In genomic region chrX:41734530-41734929, GRCh38 we compare ENCODE assay signal across 8 cellular contexts. TPM values are rescaled to one million over a fixed set of nuclear protein-coding genes. Genes with fewer than 3 reads are reported as not detected.
A peak's percentile ranks its signal among the peaks of the same experiment; 100 is the strongest.
DNase-seq lines count a peak whose midpoint lies in the region; ATAC-seq, FAIRE-seq and TF ChIP-seq lines count a peak whose summit lies in the region.

No MANE protein-coding gene starts in this region.

- no peaks in the 10 kb centered on the region for H3K36me3 Mint-ChIP-seq in activated CD4-positive, alpha-beta T cell treated with anti-CD3 and anti-CD28 coated beads, Interleukin-2, amount 10 ng/mL, durations not matched to agents 24 days and 14 days (ENCODE audit: low read depth)
- H3K36me3 Mint-ChIP-seq in natural killer cell treated with Interleukin-12 subunit alpha and Interleukin-12 subunit beta and Interleukin-15 and Interleukin-18, amount 100 ng/mL, for 72 hours, result peaks cover 4% of the 10 kb centered on the region

- CTCF ChIA-PET in GM12878 (lab: Yijun Ruan, JAX), result interaction anchor here (1.2 kb wide), 1 partner anchor 11 kb away, joined by 5 read pairs; the partner anchor contains the start of gene GPR82

- no peak overlapping the region for H3K4me3 ChIP-seq in GM12878

- H3K27me3 ChIP-seq in GM12878 (replicated peaks in 1 of 2; ENCODE audit: control insufficient read depth in 2 of 2, insufficient read depth in 2 of 2, low read length in 1 of 2), result no peaks in the 10 kb centered on the region

- no peaks in the 10 kb centered on the region for H3K9me3 ChIP-seq in GM12878 (replicated peaks; ENCODE audit: control insufficient read depth, insufficient read depth, low read length)

- no peak for TF ChIP-seq POLR2A in GM12878 (IDR thresholded peaks at IDR 0.05; ENCODE audit: low read depth, low read length)

- H3K27me3 Mint-ChIP-seq in activated CD4-positive, alpha-beta T cell treated with anti-CD3 and anti-CD28 coated beads, Interleukin-2, amount 10 ng/mL, durations not matched to agents 24 days and 14 days, result no peaks in the 10 kb centered on the region
- H3K27me3 Mint-ChIP-seq in natural killer cell treated with Interleukin-12 subunit alpha and Interleukin-12 subunit beta and Interleukin-15 and Interleukin-18, amount 100 ng/mL, for 72 hours, result peaks cover 0 to 14% of the 10 kb centered on the region in 2 donors

- SMC1A ChIA-PET in GM12878 (lab: Charles Lee; ENCODE audit: uncharacterized antibody, unreplicated experiment), result no interaction called here

- DNase-seq in activated CD4-positive, alpha-beta T cell treated with anti-CD3 and anti-CD28 coated beads, Interleukin-2, amount 10 ng/mL, durations not matched to agents 24 days and 14 days, result peak; percentile 58
- no peak for DNase-seq in activated CD4-positive, alpha-beta T cell treated with anti-CD3 and anti-CD28 coated beads, Interleukin-2, amount 50 U/mL, for 1 hour
- peak; percentile 12 for DNase-seq in MV-4-11 (lab: John Stamatoyannopoulos, UW)
- no peak for DNase-seq in GM12878 (ENCODE audit: low read depth, low spot score)
- no peak for DNase-seq in natural killer cell treated with Interleukin-12 subunit alpha and Interleukin-12 subunit beta and Interleukin-15 and Interleukin-18, amount 100 ng/mL, for 72 hours (ENCODE audit: low spot score)
- DNase-seq in stimulated activated CD4-positive, alpha-beta T cell treated with anti-CD3 and anti-CD28 coated beads, Interleukin-1b, Interleukin-23, amount 100 ng/mL, for 48 hours, result no peak

- H3K9me3 Mint-ChIP-seq in activated CD4-positive, alpha-beta T cell treated with anti-CD3 and anti-CD28 coated beads, Interleukin-2, amount 10 ng/mL, durations not matched to agents 24 days and 14 days, result no peaks in the 10 kb centered on the region
- no peaks in the 10 kb centered on the region for H3K9me3 Mint-ChIP-seq in natural killer cell treated with Interleukin-12 subunit alpha and Interleukin-12 subunit beta and Interleukin-15 and Interleukin-18, amount 100 ng/mL, for 72 hours

- H3K79me2 ChIP-seq in GM12878 (ENCODE audit: control insufficient read depth, insufficient read depth, low read length), result no peaks in the 10 kb centered on the region

- H3K27ac Mint-ChIP-seq in activated CD4-positive, alpha-beta T cell treated with anti-CD3 and anti-CD28 coated beads, Interleukin-2, amount 10 ng/mL, durations not matched to agents 24 days and 14 days, result peak overlapping the region; percentile 85
- peak overlapping the region; percentile 73 to 85 for H3K27ac Mint-ChIP-seq in natural killer cell treated with Interleukin-12 subunit alpha and Interleukin-12 subunit beta and Interleukin-15 and Interleukin-18, amount 100 ng/mL, for 72 hours

- peaks cover 10% of the 10 kb centered on the region for H3K4me1 ChIP-seq in GM12878 (ENCODE audit: control insufficient read depth, insufficient read depth, low read length)

- FAIRE-seq in GM12878 (lab: Jason Lieb, UNC), result no peak

- ATAC-seq in GM12878 (peak; percentile 63), HG02610 (IDR thresholded peaks at IDR 0.05; ENCODE audit: unreplicated experiment) (no peak), GM21786 (IDR thresholded peaks at IDR 0.05; ENCODE audit: unreplicated experiment) (no peak)
- peak in 1 of 2 donors; percentile 34 for ATAC-seq in natural killer cell treated with Interleukin-12 subunit alpha and Interleukin-12 subunit beta and Interleukin-15 and Interleukin-18, amount 100 ng/mL, for 72 hours

- intact Hi-C loops in activated CD4-positive, alpha-beta T cell treated with anti-CD3 and anti-CD28 coated beads, Interleukin-2, amount 10 ng/mL, durations not matched to agents 24 days and 14 days (cut with micrococcal nuclease), result loop anchor here (1.0 to 10.0 kb wide), 5 partner anchors 47 to 460 kb away; partner anchors contain the start of genes GPR34 and NYX
- intact Hi-C loops in GM12878 (cut with micrococcal nuclease; ENCODE audit: unreplicated experiment), result loop anchor here (1.0 to 10.0 kb wide), 4 partner anchors 14 to 400 kb away; partner anchors contain the start of gene DDX3X

- TF ChIP-seq RAD21 in GM12878 (IDR thresholded peaks at IDR 0.05; ENCODE audit: insufficient read depth, low read depth, low read length), result peak; percentile 62

- POLR2A ChIA-PET in GM12878 (lab: Charles Lee), result no interaction called here

- RAD21 ChIA-PET in GM12878 (lab: Charles Lee; ENCODE audit: unreplicated experiment), result no interaction called here

- no peak overlapping the region for H2AFZ ChIP-seq in GM12878 (ENCODE audit: control insufficient read depth, low read depth, low read length)

- WGBS in GM12878 (ENCODE audit: insufficient coverage, insufficient replicate concordance, low lambda C conversion rate, missing lambda C conversion rate), result 0% methylated on average over 1 of the region's 1 CpG

- BruUV-seq in GM12878 (replicated peaks; lab: Mats Ljungman, UMichigan), result no TSS peak

- in situ Hi-C loops in GM12878 (cut with MboI), result no loop called here

- peak; percentile 38 to 50 (median 46); a peak in 5 of 6 replicates for TF ChIP-seq CTCF in GM12878 (IDR thresholded peaks at IDR 0.05 in 2 of 3, conservative IDR thresholded peaks at IDR 0.05 in 1 of 3; ENCODE audit: control insufficient read depth in 2 of 3, extremely low read depth in 1 of 3, insufficient read depth in 1 of 3, low read depth in 3 of 3, low read length in 3 of 3)

- TF ChIP-seq EP300 in GM12878 (IDR thresholded peaks at IDR 0.05; ENCODE audit: borderline replicate concordance in 1 of 2, control insufficient read depth in 1 of 2, low read depth in 2 of 2, low read length in 2 of 2), result no peak

- H3K4me2 ChIP-seq in GM12878 (ENCODE audit: control insufficient read depth, insufficient read depth), result peak overlapping the region; percentile 56

- no peaks in the 10 kb centered on the region for H3K36me3 ChIP-seq in GM12878 (ENCODE audit: control insufficient read depth in 2 of 2, insufficient read depth in 2 of 2, low read length in 1 of 2)

- no peaks in the 10 kb centered on the region for H4K20me1 ChIP-seq in GM12878 (ENCODE audit: control insufficient read depth, insufficient read depth)

- H3K9ac ChIP-seq in GM12878 (ENCODE audit: control insufficient read depth, insufficient read depth, low read length), result no peak overlapping the region

- peak overlapping the region; percentile 34 for H3K4me3 Mint-ChIP-seq in activated CD4-positive, alpha-beta T cell treated with anti-CD3 and anti-CD28 coated beads, Interleukin-2, amount 10 ng/mL, durations not matched to agents 24 days and 14 days
- H3K4me3 Mint-ChIP-seq in natural killer cell treated with Interleukin-12 subunit alpha and Interleukin-12 subunit beta and Interleukin-15 and Interleukin-18, amount 100 ng/mL, for 72 hours, result peak overlapping the region; percentile 94

- H3K4me1 Mint-ChIP-seq in activated CD4-positive, alpha-beta T cell treated with anti-CD3 and anti-CD28 coated beads, Interleukin-2, amount 10 ng/mL, durations not matched to agents 24 days and 14 days, result peaks cover 25% of the 10 kb centered on the region
- H3K4me1 Mint-ChIP-seq in natural killer cell treated with Interleukin-12 subunit alpha and Interleukin-12 subunit beta and Interleukin-15 and Interleukin-18, amount 100 ng/mL, for 72 hours (ENCODE audit: low read depth in 2 of 2), result peaks cover 25 to 32% of the 10 kb centered on the region in 2 donors

- peak overlapping the region; percentile 28; the same call in 1 of the 2 replicates for H3K27ac ChIP-seq in GM12878 (ENCODE audit: control insufficient read depth, insufficient read depth)

RNA-seq across cellular contexts. Expression of gene GPR82, which starts 10.5 kb away (rescaled TPM):
- total RNA-seq in activated CD4-positive, alpha-beta T cell treated with anti-CD3 and anti-CD28 coated beads, Interleukin-2, amount 10 ng/mL, durations not matched to agents 24 days and 14 days, result not detected in 2 replicates
- total RNA-seq in GM12878 (2013; cell fraction: nucleolus; rRNA removed), result 0.25 TPM in 1 of 2 replicates, not detected in the other
- total RNA-seq in GM12878 (2014; rRNA removed) (0.60 and 0.68 TPM in 2 replicates), GM12878 (2014; rRNA removed; fragmentation: Illumina TruSeq; extraction: Trizol) (0.55 and 0.81 TPM in 2 replicates), GM12878 (2021) (0.13 and 0.28 TPM in 2 replicates)
- polyA plus RNA-seq in GM12878 (2011; ENCODE audit: low read depth), result 0.13 TPM
- polyA plus RNA-seq in GM12878 (2011; rRNA removed) (1.7 and 2.3 TPM in 2 replicates), GM12878 (2014; fragmentation: Illumina TruSeq; extraction: Trizol) (0.57 and 0.65 TPM in 2 replicates), GM12878 (2014; fragmentation: Nextera tagmentation; extraction: Ambion mirVana) (1 to 10 TPM in 1 of 2 experiments, under 1 TPM in 1; 0.47 to 1.1 TPM), GM12878 (2014; rRNA removed) (0.23 and 0.46 TPM in 2 replicates), GM12878 (2016; fragmentation: Nextera tagmentation; extraction: Ambion mirVana) (under 1 TPM; 0.26 to 0.42 TPM)
- polyA plus RNA-seq in GM12878 (2011; cell fraction: cytosol; rRNA removed), result 0.59 and 0.67 TPM in 2 replicates
- polyA plus RNA-seq in GM12878 (2011; cell fraction: nucleus; rRNA removed), result 0.25 and 0.28 TPM in 2 replicates
- 0.28 and 0.35 TPM in 2 replicates for polyA plus RNA-seq in GM12878 (2012)
- 0.72 and 1.3 TPM in 2 replicates for polyA minus RNA-seq in GM12878 (2011; rRNA and poly(A)+ RNA removed)
- polyA minus RNA-seq in GM12878 (2011; cell fraction: cytosol; rRNA and poly(A)+ RNA removed), result 0.67 and 0.73 TPM in 2 replicates
- polyA minus RNA-seq in GM12878 (2011; cell fraction: nucleus; rRNA and poly(A)+ RNA removed), result 0.24 and 1.1 TPM in 2 replicates
- total RNA-seq in natural killer cell treated with Interleukin-12 subunit alpha and Interleukin-12 subunit beta and Interleukin-15 and Interleukin-18, amount 100 ng/mL, for 72 hours, result 1 to 10 TPM in 1 of 2 donors, under 1 TPM in 1; 0.33 to 1.9 TPM

RNA-seq across cellular contexts. Expression of gene GPR34, which starts 45.8 kb away (rescaled TPM):
- total RNA-seq in activated CD4-positive, alpha-beta T cell treated with anti-CD3 and anti-CD28 coated beads, Interleukin-2, amount 10 ng/mL, durations not matched to agents 24 days and 14 days, result 0.16 and 0.43 TPM in 2 replicates
- total RNA-seq in GM12878 (2013; cell fraction: nucleolus; rRNA removed), result 0.31 TPM in 1 of 2 replicates, not detected in the other
- 0.44 and 0.68 TPM in 2 replicates for total RNA-seq in GM12878 (2014; rRNA removed)
- 0.28 and 0.58 TPM in 2 replicates for total RNA-seq in GM12878 (2014; rRNA removed; fragmentation: Illumina TruSeq; extraction: Trizol)
- 0.13 TPM in 2 replicates for total RNA-seq in GM12878 (2021)
- 0.42 TPM for polyA plus RNA-seq in GM12878 (2011; ENCODE audit: low read depth)
- polyA plus RNA-seq in GM12878 (2011; rRNA removed), result not detected in 2 replicates
- not detected in 2 replicates for polyA plus RNA-seq in GM12878 (2011; cell fraction: cytosol; rRNA removed)
- not detected in 2 replicates for polyA plus RNA-seq in GM12878 (2011; cell fraction: nucleus; rRNA removed)
- 0.44 and 0.70 TPM in 2 replicates for polyA plus RNA-seq in GM12878 (2012)
- polyA plus RNA-seq in GM12878 (2014; fragmentation: Illumina TruSeq; extraction: Trizol), result 0.26 and 0.36 TPM in 2 replicates
- under 1 TPM; 0.26 to 0.84 TPM for polyA plus RNA-seq in GM12878 (2014; fragmentation: Nextera tagmentation; extraction: Ambion mirVana)
- polyA plus RNA-seq in GM12878 (2014; rRNA removed), result 0.06 and 0.12 TPM in 2 replicates
- under 1 TPM; 0.28 to 0.60 TPM for polyA plus RNA-seq in GM12878 (2016; fragmentation: Nextera tagmentation; extraction: Ambion mirVana)
- polyA minus RNA-seq in GM12878 (2011; rRNA and poly(A)+ RNA removed), result not detected in 2 replicates
- polyA minus RNA-seq in GM12878 (2011; cell fraction: cytosol; rRNA and poly(A)+ RNA removed), result not detected in 2 replicates
- polyA minus RNA-seq in GM12878 (2011; cell fraction: nucleus; rRNA and poly(A)+ RNA removed), result not detected in 2 replicates
- total RNA-seq in natural killer cell treated with Interleukin-12 subunit alpha and Interleukin-12 subunit beta and Interleukin-15 and Interleukin-18, amount 100 ng/mL, for 72 hours, result 1 to 10 TPM in 1 of 2 donors, under 1 TPM in 1; 0.64 to 1.5 TPM

Comparison
In these comparisons a context has a peak if more than half of its experiments do, and no peak if none do; other contexts are left out.
1. DNase-seq: peak in activated CD4-positive, alpha-beta T cell treated with anti-CD3 and anti-CD28 coated beads, Interleukin-2, amount 10 ng/mL, durations not matched to agents 24 days and 14 days (single experiment) and MV-4-11 (single experiment); none in activated CD4-positive, alpha-beta T cell treated with anti-CD3 and anti-CD28 coated beads, Interleukin-2, amount 50 U/mL, for 1 hour (single experiment), GM12878 (single experiment), natural killer cell treated with Interleukin-12 subunit alpha and Interleukin-12 subunit beta and Interleukin-15 and Interleukin-18, amount 100 ng/mL, for 72 hours (single experiment) and stimulated activated CD4-positive, alpha-beta T cell treated with anti-CD3 and anti-CD28 coated beads, Interleukin-1b, Interleukin-23, amount 100 ng/mL, for 48 hours (single experiment).